Comparison of ENCODE assay signal across 19 cellular contexts in the genomic region with DNA sequence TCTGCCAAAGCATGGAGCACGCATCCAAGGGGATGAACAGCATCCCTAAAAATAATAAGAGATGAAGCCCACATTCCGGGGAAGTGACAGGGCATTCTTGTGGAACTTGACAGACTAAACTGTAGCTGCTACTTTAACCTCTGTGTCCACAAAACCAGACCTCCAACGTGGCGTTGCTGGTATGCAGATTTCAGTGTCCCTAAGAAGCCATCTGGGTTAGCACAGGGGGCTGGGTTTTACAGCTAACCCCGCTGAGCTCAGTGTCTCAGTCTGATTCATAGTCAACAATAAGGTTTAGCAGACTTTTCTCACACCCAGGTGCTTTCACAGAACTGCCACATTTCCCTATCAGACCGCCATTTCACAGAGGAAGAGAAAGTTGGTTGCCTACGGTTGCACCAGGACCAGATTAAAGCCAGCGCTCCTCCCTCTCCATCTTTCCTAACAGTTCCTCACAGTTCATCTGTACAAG.
"Had no signal": no experiment of that assay in that cellular context is flagged by ENCODE, and none has a peak within 500 bp of the region (broad histone marks: within the 10 kb centered on the region; RNA-seq: fewer than 3 reads in every experiment).

No MANE protein-coding gene starts in this region.

- H3K27ac ChIP-seq: coronary artery, esophagus muscularis mucosa, neutrophil, tibial nerve had no signal

- H3K9me3 Mint-ChIP-seq: activated CD4-positive, alpha-beta T cell treated with anti-CD3 and anti-CD28 coated beads, Interleukin-2, amount 10 ng/mL, durations not matched to agents 24 days and 14 days; activated naive CD8-positive, alpha-beta T cell treated with anti-CD3 and anti-CD28 coated beads for 36 hours; activated T-cell treated with anti-CD3 and anti-CD28 coated beads, Interleukin-2, amount 50 U/mL, for 72 hours; brain; central memory CD8-positive, alpha-beta T cell had no signal

- DNase-seq: activated CD4-positive, alpha-beta T cell treated with anti-CD3 and anti-CD28 coated beads, Interleukin-2, amount 10 ng/mL, durations not matched to agents 24 days and 14 days; activated CD8-positive, alpha-beta memory T cell treated with anti-CD3 and anti-CD28 coated beads, Interleukin-2, amount 50 U/mL, for 4 hours; activated CD8-positive, alpha-beta T cell treated with anti-CD3 and anti-CD28 coated beads, Interleukin-2, amount 10 ng/mL, durations not matched to agents 7 days and 5 days; activated gamma-delta T cell; activated naive CD8-positive, alpha-beta T cell treated with anti-CD3 and anti-CD28 coated beads for 36 hours; activated T-cell treated with anti-CD3 and anti-CD28 coated beads, Interleukin-2, amount 50 U/mL, for 72 hours; amygdala; kidney glomerular epithelial cell; naive thymus-derived CD4-positive, alpha-beta T cell; stimulated activated CD4-positive, alpha-beta T cell treated with anti-CD3 and anti-CD28 coated beads, Interleukin-4, amount 100 ng/mL, for 1 hour; stimulated activated naive CD4-positive, alpha-beta T cell had no signal

- H3K27me3 ChIP-seq: esophagus muscularis mucosa, neutrophil, tibial nerve had no signal

- H3K4me3 ChIP-seq: coronary artery, esophagus muscularis mucosa, lung, tibial nerve had no signal

- H3K27ac Mint-ChIP-seq: activated CD4-positive, alpha-beta T cell treated with anti-CD3 and anti-CD28 coated beads, Interleukin-2, amount 10 ng/mL, durations not matched to agents 24 days and 14 days; activated CD8-positive, alpha-beta T cell treated with anti-CD3 and anti-CD28 coated beads, Interleukin-2, amount 10 ng/mL, durations not matched to agents 7 days and 5 days; activated naive CD8-positive, alpha-beta T cell treated with anti-CD3 and anti-CD28 coated beads for 36 hours; activated T-cell treated with anti-CD3 and anti-CD28 coated beads, Interleukin-2, amount 50 U/mL, for 72 hours; brain; WTC11 had no signal

- H3K36me3 Mint-ChIP-seq: activated naive CD8-positive, alpha-beta T cell treated with anti-CD3 and anti-CD28 coated beads for 36 hours; naive thymus-derived CD4-positive, alpha-beta T cell; WTC11 had no signal

- ATAC-seq: activated CD8-positive, alpha-beta T cell treated with anti-CD3 and anti-CD28 coated beads, Interleukin-2, amount 10 ng/mL, durations not matched to agents 7 days and 5 days; activated T-cell treated with anti-CD3 and anti-CD28 coated beads, Interleukin-2, amount 50 U/mL, for 72 hours; naive thymus-derived CD4-positive, alpha-beta T cell; WTC11 had no signal

- H3K9me3 ChIP-seq: esophagus muscularis mucosa, neutrophil, tibial nerve had no signal
